Comparison of ENCODE assay signal across 11 cellular contexts in the genomic region with DNA sequence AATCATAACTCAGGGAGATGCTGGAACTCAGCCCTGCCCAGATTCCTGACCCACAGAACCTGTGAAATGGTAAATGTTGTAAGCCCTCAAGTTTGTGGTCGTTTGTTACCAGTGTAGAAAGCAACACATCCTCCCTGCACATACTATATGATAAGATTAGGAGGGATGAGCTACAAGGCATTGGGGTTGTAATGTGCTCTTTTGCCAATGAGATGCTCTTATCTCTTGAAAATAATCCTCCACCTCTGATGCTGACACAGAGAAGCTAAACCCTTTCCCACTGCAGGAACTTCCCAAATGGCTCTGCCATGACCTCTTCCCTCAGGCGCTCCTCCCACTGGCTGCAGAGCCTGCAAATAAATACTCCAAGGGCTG. TPM values are rescaled to one million over a fixed set of nuclear protein-coding genes. Genes with fewer than 3 reads are reported as not detected.
DNase-seq lines count a peak whose midpoint lies in the region; ATAC-seq, FAIRE-seq and TF ChIP-seq lines count a peak whose summit lies in the region.
"Had no signal": no experiment of that assay in that cellular context is flagged by ENCODE, and none has a peak within 500 bp of the region (broad histone marks: within the 10 kb centered on the region; RNA-seq: fewer than 3 reads in every experiment).

No MANE protein-coding gene starts in this region.

- H3K9me3 Mint-ChIP-seq in GM23338 (peaks cover 10% of the 10 kb centered on the region), activated B cell treated with CpG ODN at 0.5 μM for 24 hours (no peaks in the 10 kb centered on the region)

- H3K27ac Mint-ChIP-seq in GM23338: 0 out of 2 replicates have a peak overlapping the region, but pooled peaks have one; percentile 30
- H3K27ac Mint-ChIP-seq in activated B cell treated with CpG ODN at 0.5 μM for 24 hours: peak overlapping the region; percentile 79

- H3K4me3 Mint-ChIP-seq in GM23338 (no peak overlapping the region), activated B cell treated with CpG ODN at 0.5 μM for 24 hours (peak overlapping the region; percentile 29)

- no peak for TF ChIP-seq CTCF in GM23338 (conservative IDR thresholded peaks at IDR 0.05; ENCODE audit: low read depth in 2 of 2)
- TF ChIP-seq CTCF in activated B cell treated with CpG ODN at 0.5 μM for 24 hours (IDR thresholded peaks at IDR 0.05): no peak
- TF ChIP-seq CTCF in fibroblast of villous mesenchyme (IDR thresholded peaks at IDR 0.05; ENCODE audit: insufficient read depth, low read depth, low read length): no peak
- no peak for TF ChIP-seq CTCF in GM13976 (IDR thresholded peaks at IDR 0.05; ENCODE audit: borderline replicate concordance, control extremely low read depth, extremely low read depth, insufficient read depth, missing control alignments)

- H3K27ac ChIP-seq in GM23338 (ENCODE audit: low read depth): no peak overlapping the region
- H3K27ac ChIP-seq in small intestine (ENCODE audit: low read depth in 1 of 2, low read length in 1 of 2): peak overlapping the region; percentile 24 to 81
- H3K27ac ChIP-seq: foreskin keratinocyte had no signal

- H3K9me2 ChIP-seq in GM23338 (ENCODE audit: insufficient read depth): no peaks in the 10 kb centered on the region

- no peaks in the 10 kb centered on the region for H3F3A ChIP-seq in GM23338 (replicated peaks; ENCODE audit: low read depth)

- no peak overlapping the region for H3K4me3 ChIP-seq in GM23338
- no peak overlapping the region for H3K4me3 ChIP-seq in fibroblast of villous mesenchyme (ENCODE audit: low read depth, low read length)
- H3K4me3 ChIP-seq in small intestine (ENCODE audit: low read depth in 1 of 2, low read length in 2 of 2): no peak overlapping the region

- H3K4me1 ChIP-seq in GM23338 (ENCODE audit: insufficient read depth) (peaks cover 10% of the 10 kb centered on the region), small intestine (ENCODE audit: control insufficient read depth in 2 of 2, insufficient read depth in 1 of 2, low read depth in 1 of 2, low read length in 1 of 2) (no peaks in the 10 kb centered on the region)

- H3K36me3 ChIP-seq in GM23338 (ENCODE audit: insufficient read depth) (peaks cover 22% of the 10 kb centered on the region; the same call in 1 of the 2 replicates), small intestine (ENCODE audit: control insufficient read depth in 2 of 2, insufficient read depth in 2 of 2, low read length in 2 of 2) (no peaks in the 10 kb centered on the region)

- no peak overlapping the region for H2AFZ ChIP-seq in GM23338

- in situ Hi-C loops in GM13976 (cut with MboI; ENCODE audit: low sequenced_read_pairs, unreplicated experiment): no loop called here

- peaks cover 64% of the 10 kb centered on the region for H3K79me2 ChIP-seq in GM23338 (replicated peaks; ENCODE audit: insufficient read depth)

- no peak for ATAC-seq in GM23338
- no peak for ATAC-seq in activated B cell treated with CpG ODN at 0.5 μM for 24 hours (ENCODE audit: low read depth)
- ATAC-seq: foreskin keratinocyte had no signal

- H3K27me3 ChIP-seq in GM23338 (ENCODE audit: insufficient read depth) (no peaks in the 10 kb centered on the region), small intestine (ENCODE audit: control insufficient read depth in 2 of 2, insufficient read depth in 2 of 2, low read length in 2 of 2) (no peaks in the 10 kb centered on the region)
- H3K27me3 ChIP-seq: foreskin keratinocyte had no signal

- H3K36me3 Mint-ChIP-seq in GM23338 (ENCODE audit: low read depth) (peaks cover 78% of the 10 kb centered on the region), activated B cell treated with CpG ODN at 0.5 μM for 24 hours (ENCODE audit: low read depth) (peaks cover 58% of the 10 kb centered on the region)

- WGBS in small intestine, 3 donors: 63 to 80% (median 70%) methylated on average over 2 of the region's 2 CpGs

- intact Hi-C loops in activated B cell treated with CpG ODN at 0.5 μM for 24 hours (cut with micrococcal nuclease): no loop called here

- H3K27me3 Mint-ChIP-seq in GM23338 (ENCODE audit: insufficient read depth, low read depth, poor library complexity) (peaks cover 6% of the 10 kb centered on the region), activated B cell treated with CpG ODN at 0.5 μM for 24 hours (no peaks in the 10 kb centered on the region)

- peaks cover 35% of the 10 kb centered on the region for H3K4me1 Mint-ChIP-seq in GM23338
- peaks cover 91% of the 10 kb centered on the region for H3K4me1 Mint-ChIP-seq in activated B cell treated with CpG ODN at 0.5 μM for 24 hours

- CTCF ChIA-PET in activated B cell treated with CpG ODN at 0.5 μM for 24 hours (lab: Charles Lee): interaction anchor here (0.9 to 2.9 kb wide), 4 partner anchors 13 to 233 kb away, joined by 3 to 10 read pairs (median 5); no protein-coding TSS in a partner anchor

- peaks cover 8% of the 10 kb centered on the region; the same call in 1 of the 2 replicates for H4K20me1 ChIP-seq in GM23338 (replicated peaks; ENCODE audit: insufficient read depth)

- no peak overlapping the region for H3K4me2 ChIP-seq in GM23338

- POLR2A ChIA-PET in activated B cell treated with CpG ODN at 0.5 μM for 24 hours (lab: Charles Lee): interaction anchor here (1.8 to 6.0 kb wide), 3 partner anchors 11 to 26 kb away, joined by 5 to 36 read pairs (median 9); partner anchors contain the start of gene CDC42EP3

- H3K9me3 ChIP-seq in small intestine (ENCODE audit: control insufficient read depth, low read depth): no peaks in the 10 kb centered on the region

- no peak for FAIRE-seq in small intestine (lab: Jason Lieb, UNC)
- FAIRE-seq: bronchial epithelial cell had no signal

- no peak for DNase-seq in GM23338 (ENCODE audit: low spot score)
- no peak for DNase-seq in activated B cell treated with CpG ODN at 0.5 μM for 24 hours
- DNase-seq in fibroblast of villous mesenchyme (ENCODE audit: low read depth): peak; percentile 71
- no peak for DNase-seq in small intestine
- no peak for DNase-seq in GM13976 (ENCODE audit: low spot score)
- DNase-seq in hepatic stellate cell (ENCODE audit: low spot score): no peak
- DNase-seq in SW480 (ENCODE audit: low spot score): no peak
- DNase-seq: activated CD4-positive, alpha-beta T cell treated with anti-CD3 and anti-CD28 coated beads for 1 hour; foreskin keratinocyte; stimulated activated CD4-positive, alpha-beta T cell treated with anti-CD3 and anti-CD28 coated beads, Interleukin-1b, Interleukin-23, amount 100 ng/mL, for 48 hours had no signal

TF ChIP-seq in GM23338, 12 proteins besides CTCF, POLR2A, EP300 and RAD21:
- TF ChIP-seq ZNF114 (CRISPR knock-in tag; IDR thresholded peaks at IDR 0.05): no peak
- no peak for TF ChIP-seq EZH2 (IDR thresholded peaks at IDR 0.05; ENCODE audit: low read depth, unreplicated experiment)
TF ChIP-seq in GM23338: peak in this region for 0.

RNA-seq across cellular contexts. Expression of gene CDC42EP3, which starts 23.5 kb away (rescaled TPM):
- 23.2 and 31.4 TPM in 2 replicates for total RNA-seq in GM23338 (2014; rRNA removed; shearing (Covaris generic))
- 22.9 and 31.4 TPM in 2 replicates for polyA plus RNA-seq in GM23338 (2016; fragmentation: Nextera tagmentation; extraction: Ambion mirVana)
- total RNA-seq in activated B cell treated with CpG ODN at 0.5 μM for 24 hours: 33.2 and 33.3 TPM in 2 replicates
- 105 and 132 TPM in 2 replicates for total RNA-seq in fibroblast of villous mesenchyme
- polyA plus RNA-seq in small intestine: 10 to 100 TPM in 1 of 3 donors, 1 to 10 TPM in 2; 1.1 to 10.6 (median 3.2) TPM
